Comparison of ENCODE assay signal across 1 cellular context in the genomic region with DNA sequence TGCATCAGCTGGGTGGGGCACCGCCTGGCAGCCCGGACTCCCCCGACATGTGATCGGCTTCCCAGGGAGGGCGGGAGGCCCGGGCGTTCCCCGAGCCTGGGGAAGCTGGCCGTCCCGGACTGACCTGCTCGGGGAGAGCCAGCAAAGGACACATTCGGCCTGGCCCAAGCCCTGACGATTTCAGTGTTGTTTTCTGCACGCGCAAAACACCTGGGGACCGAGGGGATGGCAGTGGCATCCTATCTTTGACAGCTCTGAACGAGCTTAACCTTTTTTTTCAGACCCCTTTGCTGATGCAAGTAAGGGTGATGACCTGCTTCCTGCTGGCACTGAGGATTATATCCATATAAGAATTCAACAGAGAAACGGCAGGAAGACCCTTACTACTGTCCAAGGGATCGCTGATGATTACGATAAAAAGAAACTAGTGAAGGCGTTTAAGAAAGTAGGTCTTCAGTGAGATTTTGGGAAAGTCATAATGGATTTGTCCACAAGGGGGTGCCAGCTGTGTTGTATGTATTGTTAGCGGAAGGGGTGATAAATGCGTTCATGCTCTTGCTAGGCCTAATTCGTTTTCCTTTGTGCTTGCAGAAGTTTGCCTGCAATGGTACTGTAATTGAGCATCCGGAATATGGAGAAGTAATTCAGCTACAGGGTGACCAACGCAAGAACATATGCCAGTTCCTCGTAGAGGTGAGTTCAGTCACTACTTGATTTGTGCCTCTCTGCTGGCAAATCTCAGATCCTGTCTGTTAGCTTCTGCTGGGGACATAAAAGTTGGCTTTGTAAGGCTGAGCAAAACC.
A peak's percentile ranks its signal among the peaks of the same experiment; 100 is the strongest.
TF ChIP-seq lines count a peak whose summit lies in the region.

No MANE protein-coding gene starts in this region.

TF ChIP-seq in HepG2, 621 proteins besides CTCF, POLR2A, EP300 and RAD21 (continued from another document and continues in another):
- TF ChIP-seq ZNF407 (CRISPR knock-in tag; IDR thresholded peaks at IDR 0.05; ENCODE audit: not compliant biosample characterization), result no peak
- TF ChIP-seq HOXA7 (CRISPR knock-in tag; IDR thresholded peaks at IDR 0.05), result no peak
- TF ChIP-seq RFXANK (CRISPR knock-in tag; IDR thresholded peaks at IDR 0.05), result no peak
- TF ChIP-seq DMAP1 (CRISPR knock-in tag; IDR thresholded peaks at IDR 0.05), result no peak; the same call in 1 of the 2 replicates
- 0 out of 2 replicates have a peak, but pooled peaks have one; percentile 37 for TF ChIP-seq NAIF1 (CRISPR knock-in tag; IDR thresholded peaks at IDR 0.05; ENCODE audit: borderline replicate concordance)
- TF ChIP-seq TP53 (CRISPR knock-in tag; conservative IDR thresholded peaks at IDR 0.05), result no peak
- no peak for TF ChIP-seq PPARG (CRISPR knock-in tag; conservative IDR thresholded peaks at IDR 0.05)
- TF ChIP-seq, protein P1, sequence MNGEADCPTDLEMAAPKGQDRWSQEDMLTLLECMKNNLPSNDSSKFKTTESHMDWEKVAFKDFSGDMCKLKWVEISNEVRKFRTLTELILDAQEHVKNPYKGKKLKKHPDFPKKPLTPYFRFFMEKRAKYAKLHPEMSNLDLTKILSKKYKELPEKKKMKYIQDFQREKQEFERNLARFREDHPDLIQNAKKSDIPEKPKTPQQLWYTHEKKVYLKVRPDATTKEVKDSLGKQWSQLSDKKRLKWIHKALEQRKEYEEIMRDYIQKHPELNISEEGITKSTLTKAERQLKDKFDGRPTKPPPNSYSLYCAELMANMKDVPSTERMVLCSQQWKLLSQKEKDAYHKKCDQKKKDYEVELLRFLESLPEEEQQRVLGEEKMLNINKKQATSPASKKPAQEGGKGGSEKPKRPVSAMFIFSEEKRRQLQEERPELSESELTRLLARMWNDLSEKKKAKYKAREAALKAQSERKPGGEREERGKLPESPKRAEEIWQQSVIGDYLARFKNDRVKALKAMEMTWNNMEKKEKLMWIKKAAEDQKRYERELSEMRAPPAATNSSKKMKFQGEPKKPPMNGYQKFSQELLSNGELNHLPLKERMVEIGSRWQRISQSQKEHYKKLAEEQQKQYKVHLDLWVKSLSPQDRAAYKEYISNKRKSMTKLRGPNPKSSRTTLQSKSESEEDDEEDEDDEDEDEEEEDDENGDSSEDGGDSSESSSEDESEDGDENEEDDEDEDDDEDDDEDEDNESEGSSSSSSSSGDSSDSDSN (CRISPR knock-in tag; IDR thresholded peaks at IDR 0.05), result no peak; the same call in 1 of the 2 replicates
- TF ChIP-seq, protein P2, sequence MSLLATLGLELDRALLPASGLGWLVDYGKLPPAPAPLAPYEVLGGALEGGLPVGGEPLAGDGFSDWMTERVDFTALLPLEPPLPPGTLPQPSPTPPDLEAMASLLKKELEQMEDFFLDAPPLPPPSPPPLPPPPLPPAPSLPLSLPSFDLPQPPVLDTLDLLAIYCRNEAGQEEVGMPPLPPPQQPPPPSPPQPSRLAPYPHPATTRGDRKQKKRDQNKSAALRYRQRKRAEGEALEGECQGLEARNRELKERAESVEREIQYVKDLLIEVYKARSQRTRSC (CRISPR knock-in tag; IDR thresholded peaks at IDR 0.05; ENCODE audit: low read depth), result no peak
- TF ChIP-seq ZSCAN20 (CRISPR knock-in tag; IDR thresholded peaks at IDR 0.05; ENCODE audit: borderline replicate concordance), result no peak; the same call in 1 of the 2 replicates
- no peak for TF ChIP-seq RARA (CRISPR knock-in tag; IDR thresholded peaks at IDR 0.05)
- TF ChIP-seq ATRX (CRISPR knock-in tag; IDR thresholded peaks at IDR 0.05; ENCODE audit: borderline replicate concordance), result no peak
- no peak for TF ChIP-seq ZNF883 (CRISPR knock-in tag; IDR thresholded peaks at IDR 0.05; ENCODE audit: not compliant biosample characterization)
- no peak; the same call in 1 of the 2 replicates for TF ChIP-seq ZNF660 (CRISPR knock-in tag; IDR thresholded peaks at IDR 0.05; ENCODE audit: borderline replicate concordance, low read depth)
- peak; percentile 4; the same call in 1 of the 2 replicates for TF ChIP-seq BHLHE40 (IDR thresholded peaks at IDR 0.05; ENCODE audit: low read length)
- TF ChIP-seq, protein P3, sequence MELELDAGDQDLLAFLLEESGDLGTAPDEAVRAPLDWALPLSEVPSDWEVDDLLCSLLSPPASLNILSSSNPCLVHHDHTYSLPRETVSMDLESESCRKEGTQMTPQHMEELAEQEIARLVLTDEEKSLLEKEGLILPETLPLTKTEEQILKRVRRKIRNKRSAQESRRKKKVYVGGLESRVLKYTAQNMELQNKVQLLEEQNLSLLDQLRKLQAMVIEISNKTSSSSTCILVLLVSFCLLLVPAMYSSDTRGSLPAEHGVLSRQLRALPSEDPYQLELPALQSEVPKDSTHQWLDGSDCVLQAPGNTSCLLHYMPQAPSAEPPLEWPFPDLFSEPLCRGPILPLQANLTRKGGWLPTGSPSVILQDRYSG (CRISPR knock-in tag; IDR thresholded peaks at IDR 0.05), result no peak; the same call in 1 of the 2 replicates
- TF ChIP-seq SMC3 (IDR thresholded peaks at IDR 0.05; ENCODE audit: low read length), result no peak
- TF ChIP-seq ZBTB1 (CRISPR knock-in tag; IDR thresholded peaks at IDR 0.05; ENCODE audit: borderline replicate concordance), result no peak
- TF ChIP-seq, protein P4, sequence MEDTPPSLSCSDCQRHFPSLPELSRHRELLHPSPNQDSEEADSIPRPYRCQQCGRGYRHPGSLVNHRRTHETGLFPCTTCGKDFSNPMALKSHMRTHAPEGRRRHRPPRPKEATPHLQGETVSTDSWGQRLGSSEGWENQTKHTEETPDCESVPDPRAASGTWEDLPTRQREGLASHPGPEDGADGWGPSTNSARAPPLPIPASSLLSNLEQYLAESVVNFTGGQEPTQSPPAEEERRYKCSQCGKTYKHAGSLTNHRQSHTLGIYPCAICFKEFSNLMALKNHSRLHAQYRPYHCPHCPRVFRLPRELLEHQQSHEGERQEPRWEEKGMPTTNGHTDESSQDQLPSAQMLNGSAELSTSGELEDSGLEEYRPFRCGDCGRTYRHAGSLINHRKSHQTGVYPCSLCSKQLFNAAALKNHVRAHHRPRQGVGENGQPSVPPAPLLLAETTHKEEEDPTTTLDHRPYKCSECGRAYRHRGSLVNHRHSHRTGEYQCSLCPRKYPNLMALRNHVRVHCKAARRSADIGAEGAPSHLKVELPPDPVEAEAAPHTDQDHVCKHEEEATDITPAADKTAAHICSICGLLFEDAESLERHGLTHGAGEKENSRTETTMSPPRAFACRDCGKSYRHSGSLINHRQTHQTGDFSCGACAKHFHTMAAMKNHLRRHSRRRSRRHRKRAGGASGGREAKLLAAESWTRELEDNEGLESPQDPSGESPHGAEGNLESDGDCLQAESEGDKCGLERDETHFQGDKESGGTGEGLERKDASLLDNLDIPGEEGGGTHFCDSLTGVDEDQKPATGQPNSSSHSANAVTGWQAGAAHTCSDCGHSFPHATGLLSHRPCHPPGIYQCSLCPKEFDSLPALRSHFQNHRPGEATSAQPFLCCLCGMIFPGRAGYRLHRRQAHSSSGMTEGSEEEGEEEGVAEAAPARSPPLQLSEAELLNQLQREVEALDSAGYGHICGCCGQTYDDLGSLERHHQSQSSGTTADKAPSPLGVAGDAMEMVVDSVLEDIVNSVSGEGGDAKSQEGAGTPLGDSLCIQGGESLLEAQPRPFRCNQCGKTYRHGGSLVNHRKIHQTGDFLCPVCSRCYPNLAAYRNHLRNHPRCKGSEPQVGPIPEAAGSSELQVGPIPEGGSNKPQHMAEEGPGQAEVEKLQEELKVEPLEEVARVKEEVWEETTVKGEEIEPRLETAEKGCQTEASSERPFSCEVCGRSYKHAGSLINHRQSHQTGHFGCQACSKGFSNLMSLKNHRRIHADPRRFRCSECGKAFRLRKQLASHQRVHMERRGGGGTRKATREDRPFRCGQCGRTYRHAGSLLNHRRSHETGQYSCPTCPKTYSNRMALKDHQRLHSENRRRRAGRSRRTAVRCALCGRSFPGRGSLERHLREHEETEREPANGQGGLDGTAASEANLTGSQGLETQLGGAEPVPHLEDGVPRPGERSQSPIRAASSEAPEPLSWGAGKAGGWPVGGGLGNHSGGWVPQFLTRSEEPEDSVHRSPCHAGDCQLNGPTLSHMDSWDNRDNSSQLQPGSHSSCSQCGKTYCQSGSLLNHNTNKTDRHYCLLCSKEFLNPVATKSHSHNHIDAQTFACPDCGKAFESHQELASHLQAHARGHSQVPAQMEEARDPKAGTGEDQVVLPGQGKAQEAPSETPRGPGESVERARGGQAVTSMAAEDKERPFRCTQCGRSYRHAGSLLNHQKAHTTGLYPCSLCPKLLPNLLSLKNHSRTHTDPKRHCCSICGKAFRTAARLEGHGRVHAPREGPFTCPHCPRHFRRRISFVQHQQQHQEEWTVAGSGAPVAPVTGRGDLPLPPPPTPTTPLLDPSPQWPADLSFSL (CRISPR knock-in tag; IDR thresholded peaks at IDR 0.05), result no peak
- TF ChIP-seq GZF1 (CRISPR knock-in tag; IDR thresholded peaks at IDR 0.05), result no peak
- 0 out of 2 replicates have a peak, but pooled peaks have one; percentile 5 for TF ChIP-seq ZNF770 (CRISPR knock-in tag; IDR thresholded peaks at IDR 0.05)
- no peak; the same call in 1 of the 2 replicates for TF ChIP-seq CBX5 (CRISPR knock-in tag; IDR thresholded peaks at IDR 0.05; ENCODE audit: borderline replicate concordance)
- TF ChIP-seq ZNF530 (CRISPR knock-in tag; IDR thresholded peaks at IDR 0.05; ENCODE audit: low read depth), result no peak
- TF ChIP-seq MTA1 (CRISPR knock-in tag; IDR thresholded peaks at IDR 0.05; ENCODE audit: borderline replicate concordance), result no peak
